ENCODE assay signal across 5 cellular contexts in the genomic region with DNA sequence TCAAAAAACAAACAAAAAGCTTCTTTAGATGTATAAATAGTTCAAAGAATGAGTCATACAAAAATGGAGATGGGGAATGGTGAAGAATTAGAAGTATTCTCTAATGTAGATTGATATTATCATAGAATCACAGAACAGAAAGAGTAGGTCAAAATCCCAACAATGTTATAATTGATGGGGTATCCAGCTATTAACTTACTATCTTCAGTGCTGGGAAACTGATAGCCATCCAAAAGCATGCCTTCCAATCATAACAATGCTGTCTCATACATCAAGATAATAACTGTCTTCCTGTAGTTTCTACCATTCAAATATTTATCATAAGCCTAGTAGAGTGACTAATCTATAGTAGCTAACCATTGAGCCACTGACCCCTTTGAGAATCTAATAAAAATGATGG. TPM values are rescaled to one million over a fixed set of nuclear protein-coding genes. Genes with fewer than 3 reads are reported as not detected.
"Had no signal": no experiment of that assay in that cellular context is flagged by ENCODE, and none has a peak within 500 bp of the region (broad histone marks: within the 10 kb centered on the region; RNA-seq: fewer than 3 reads in every experiment).

No MANE protein-coding gene starts in this region.

- H3K4me3 ChIP-seq: K562 had no signal

- DNase-seq: IMR-90, KBM-7 had no signal

- H3K27ac ChIP-seq: HL-60 had no signal

- ATAC-seq: HepG2, K562 had no signal

RNA-seq across cellular contexts. Expression of a gene that starts 26.7 kb away (rescaled TPM):
- polyA plus RNA-seq: HepG2 had no signal
